ENCODE assay signal across 25 cellular contexts in genomic region chr5:5968981-5969380, GRCh38.
"Had no signal": no experiment of that assay in that cellular context is flagged by ENCODE, and none has a peak within 500 bp of the region (broad histone marks: within the 10 kb centered on the region; RNA-seq: fewer than 3 reads in every experiment).

No MANE protein-coding gene starts in this region.

- DNase-seq: stimulated activated CD4-positive, alpha-beta T cell treated with anti-CD3 and anti-CD28 coated beads, Interleukin-2, amount 100 ng/mL, for 48 hours; stimulated activated CD4-positive, alpha-beta T cell treated with anti-CD3 and anti-CD28 coated beads, Interleukin-4, amount 100 ng/mL, for 1 hour; stimulated activated CD4-positive, alpha-beta T cell treated with anti-CD3 and anti-CD28 coated beads, Interleukin-4, amount 100 ng/mL, for 24 hours; stimulated activated CD4-positive, alpha-beta T cell treated with anti-CD3 and anti-CD28 coated beads, Interleukin-4, amount 100 ng/mL, for 4 hours; stimulated activated CD8-positive, alpha-beta memory T cell treated with anti-CD3 and anti-CD28 coated beads, Interleukin-4, amount 100 ng/mL, for 48 hours; stimulated activated naive B cell treated with anti-CD40 and anti-IgM and Interleukin-4, amounts not matched to agents 10 μg/mL and 1 μg/mL and 100 μg/mL, for 72 hours; stimulated activated naive CD4-positive, alpha-beta T cell; stimulated activated naive CD4-positive, alpha-beta T cell treated with Interleukin-2 at 50 U/mL for 16 hours; stimulated activated naive CD8-positive, alpha-beta T cell treated with anti-CD3 and anti-CD28 coated beads, Interleukin-15, amount 100 ng/mL, for 72 hours; stimulated activated naive CD8-positive, alpha-beta T cell treated with anti-CD3 and anti-CD28 coated beads, Interleukin-15, Interleukin-2, amounts not matched to agents 100 U/mL and 50 U/mL, for 24 hours; stomach; substantia nigra; testis; thyroid gland; tibial artery; transverse colon; trophoblast cell; upper lobe of left lung; upper lobe of right lung; uterus had no signal

- FAIRE-seq: urothelium cell line had no signal

- H3K9me3 ChIP-seq: suprapubic skin, testis, thoracic aorta, thyroid gland, tibial artery, transverse colon, upper lobe of left lung, upper lobe of right lung, uterus, vagina had no signal

- H3K27ac ChIP-seq: stomach, suprapubic skin, testis, thoracic aorta, thyroid gland, tibial artery, tibial nerve, transverse colon, upper lobe of left lung, upper lobe of right lung, uterus, vagina had no signal

- H3K27me3 ChIP-seq: stomach, suprapubic skin, testis, thyroid gland, tibial artery, tibial nerve, transverse colon, upper lobe of left lung, upper lobe of right lung, uterus, vagina had no signal

- H3K36me3 ChIP-seq: stomach, suprapubic skin, thoracic aorta, thyroid gland, tibial artery, tibial nerve, transverse colon, upper lobe of left lung, upper lobe of right lung, uterus, vagina had no signal

- H3K4me1 ChIP-seq: stomach, suprapubic skin, testis, thyroid gland, tibial artery, tibial nerve, transverse colon, upper lobe of right lung, uterus, vagina had no signal

- H3K4me3 ChIP-seq: stomach, suprapubic skin, testis, thoracic aorta, thyroid gland, tibial artery, tibial nerve, transverse colon, upper lobe of left lung, upper lobe of right lung, uterus, vagina had no signal
